20 cellular contexts compared by ENCODE assay signal in the genomic region with DNA sequence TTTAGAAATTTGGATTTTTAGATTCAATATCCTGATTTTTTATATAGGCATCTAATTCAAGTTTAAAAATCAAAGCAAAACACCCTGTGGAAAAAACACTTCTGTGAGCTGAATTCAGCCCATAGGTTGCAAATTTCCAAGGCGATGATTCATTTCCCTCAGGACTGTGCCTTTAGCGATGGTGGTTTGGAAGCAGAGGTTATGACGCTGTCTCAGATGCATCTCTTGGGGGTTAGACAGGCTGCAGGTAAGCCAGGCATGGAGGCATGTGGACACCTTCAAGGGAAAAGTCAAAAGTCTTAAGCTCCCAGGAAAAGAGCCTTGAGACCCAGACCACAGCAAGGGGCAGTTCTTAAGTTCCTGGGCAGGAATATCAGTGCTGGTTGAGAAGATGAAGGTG. TPM values are rescaled to one million over a fixed set of nuclear protein-coding genes. Genes with fewer than 3 reads are reported as not detected.
DNase-seq lines count a peak whose midpoint lies in the region; ATAC-seq and TF ChIP-seq lines count a peak whose summit lies in the region.
"Had no signal": no experiment of that assay in that cellular context is flagged by ENCODE, and none has a peak within 500 bp of the region (broad histone marks: within the 10 kb centered on the region; RNA-seq: fewer than 3 reads in every experiment).

No MANE protein-coding gene starts in this region.

- H3K9me3 Mint-ChIP-seq in MCF 10A (ENCODE audit: unreplicated experiment), result no peaks in the 10 kb centered on the region
- H3K9me3 Mint-ChIP-seq in stimulated activated naive B cell treated with anti-CD40 and anti-IgM and Interleukin-4, amounts not matched to agents 10 μg/mL and 1 μg/mL and 100 μg/mL, for 72 hours, result no peaks in the 10 kb centered on the region
- H3K9me3 Mint-ChIP-seq: CD8-positive, alpha-beta T cell; H9 had no signal

- no peak overlapping the region for H3K27ac ChIP-seq in mammary epithelial cell (ENCODE audit: insufficient read depth, low read depth, low read length)
- no peak overlapping the region for H3K27ac ChIP-seq in right atrium auricular region
- H3K27ac ChIP-seq: 22Rv1 had no signal

- no peaks in the 10 kb centered on the region for H3K4me1 Mint-ChIP-seq in MCF 10A (ENCODE audit: insufficient read depth, unreplicated experiment)
- H3K4me1 Mint-ChIP-seq in stimulated activated naive B cell treated with anti-CD40 and anti-IgM and Interleukin-4, amounts not matched to agents 10 μg/mL and 1 μg/mL and 100 μg/mL, for 72 hours, result peaks cover 16 to 22% of the 10 kb centered on the region in 2 donors

- H3K9me3 ChIP-seq in mammary epithelial cell (replicated peaks; ENCODE audit: insufficient read depth, low read length), result no peaks in the 10 kb centered on the region
- no peaks in the 10 kb centered on the region for H3K9me3 ChIP-seq in right atrium auricular region

- no peak overlapping the region for H3K27ac Mint-ChIP-seq in MCF 10A (ENCODE audit: low read depth, unreplicated experiment)
- no peak overlapping the region for H3K27ac Mint-ChIP-seq in stimulated activated naive B cell treated with anti-CD40 and anti-IgM and Interleukin-4, amounts not matched to agents 10 μg/mL and 1 μg/mL and 100 μg/mL, for 72 hours
- H3K27ac Mint-ChIP-seq: CD8-positive, alpha-beta T cell; H9; IgD-negative memory B cell had no signal

- WGBS in mammary epithelial cell (ENCODE audit: low coverage, missing lambda C conversion rate), result 62% methylated on average over 3 of the region's 3 CpGs

- dilution Hi-C loops in mammary epithelial cell (cut with HindIII; ENCODE audit: low sequenced_read_pairs), result no loop called here

- DNase-seq in mammary epithelial cell, result peak; percentile 48
- no peak for DNase-seq in MCF 10A (ENCODE audit: unreplicated experiment)
- peak; percentile 4 for DNase-seq in astrocyte of the spinal cord (ENCODE audit: low read depth, low spot score)
- peak; percentile 4 for DNase-seq in fibroblast of pulmonary artery (ENCODE audit: low read depth)
- peak; percentile 45 for DNase-seq in stromal cell of bone marrow (ENCODE audit: low read depth)
- DNase-seq in right atrium auricular region (ENCODE audit: low spot score), result no peak
- no peak for DNase-seq in activated CD4-positive, alpha-beta T cell treated with anti-CD3 and anti-CD28 coated beads, Interleukin-2, amount 50 U/mL, for 1 hour
- DNase-seq in stimulated activated naive B cell treated with anti-CD40 and anti-IgM and Interleukin-4, amounts not matched to agents 10 μg/mL and 1 μg/mL and 100 μg/mL, for 72 hours, result no peak
- DNase-seq: CD8-positive, alpha-beta T cell; DMS79 treated with DMSO at 0.1 percent for 48 hours; H9; Kasumi-1; NCI-H1417 treated with DMSO at 0.1 percent for 48 hours; NCI-H1930; OCI-M1; RPMI8226; SIG-M5 had no signal

- H3K4me3 ChIP-seq in mammary epithelial cell (replicated peaks in 1 of 3; ENCODE audit: insufficient read depth in 1 of 3, low read depth in 2 of 3, low read length in 3 of 3) (no peak overlapping the region), astrocyte of the spinal cord (ENCODE audit: low read depth, low read length) (no peak overlapping the region), fibroblast of pulmonary artery (replicated peaks; ENCODE audit: low read depth, low read length) (no peak overlapping the region), right atrium auricular region (no peak overlapping the region)

- H2AFZ ChIP-seq in mammary epithelial cell (ENCODE audit: low read depth, low read length), result no peak overlapping the region

- intact Hi-C loops in mammary epithelial cell (cut with micrococcal nuclease) (no loop called here), MCF 10A (cut with micrococcal nuclease) (no loop called here)

- in situ Hi-C loops in mammary epithelial cell (cut with MboI; ENCODE audit: low sequenced_read_pairs in 2 of 2), result no loop called here
- in situ Hi-C loops in astrocyte of the spinal cord (cut with HindIII; ENCODE audit: low sequenced_read_pairs), result no loop called here

- no peaks in the 10 kb centered on the region for H3K36me3 ChIP-seq in mammary epithelial cell (ENCODE audit: insufficient read depth, low read length)
- H3K36me3 ChIP-seq in right atrium auricular region, result no peaks in the 10 kb centered on the region

- H3K4me2 ChIP-seq in mammary epithelial cell (ENCODE audit: insufficient read depth, low read depth, low read length), result no peak overlapping the region

- CTCF ChIA-PET in mammary epithelial cell (lab: Charles Lee; ENCODE audit: low non-redundant PET) (interaction anchor here (0.6 kb wide), 1 partner anchor 172 kb away, joined by 3 read pairs; no protein-coding TSS in a partner anchor), MCF 10A (lab: Yijun Ruan, JAX) (no interaction called here)

- ATAC-seq in stimulated activated naive B cell treated with anti-CD40 and anti-IgM and Interleukin-4, amounts not matched to agents 10 μg/mL and 1 μg/mL and 100 μg/mL, for 72 hours (replicated peaks), result no peak
- ATAC-seq: CD8-positive, alpha-beta T cell had no signal

- H3K27me3 ChIP-seq in mammary epithelial cell (ENCODE audit: insufficient read depth, low read length) (no peaks in the 10 kb centered on the region), right atrium auricular region (no peaks in the 10 kb centered on the region)

- TF ChIP-seq CTCF in mammary epithelial cell (conservative IDR thresholded peaks at IDR 0.05 in 1 of 2, IDR thresholded peaks at IDR 0.05 in 1 of 2; ENCODE audit: extremely low read depth in 1 of 2, insufficient read depth in 1 of 2, low read depth in 1 of 2, low read length in 2 of 2) (no peak), MCF 10A (IDR thresholded peaks at IDR 0.05; ENCODE audit: unreplicated experiment) (no peak), astrocyte of the spinal cord (IDR thresholded peaks at IDR 0.05; ENCODE audit: low read depth, low read length) (no peak), fibroblast of pulmonary artery (IDR thresholded peaks at IDR 0.05; ENCODE audit: low read length, missing control alignments) (no peak), right atrium auricular region (IDR thresholded peaks at IDR 0.05) (no peak)

- H3K4me3 Mint-ChIP-seq in MCF 10A (ENCODE audit: unreplicated experiment), result no peak overlapping the region
- no peak overlapping the region for H3K4me3 Mint-ChIP-seq in stimulated activated naive B cell treated with anti-CD40 and anti-IgM and Interleukin-4, amounts not matched to agents 10 μg/mL and 1 μg/mL and 100 μg/mL, for 72 hours
- H3K4me3 Mint-ChIP-seq: CD8-positive, alpha-beta T cell; H9; IgD-negative memory B cell had no signal

- no peaks in the 10 kb centered on the region for H3K27me3 Mint-ChIP-seq in MCF 10A (ENCODE audit: insufficient read depth, unreplicated experiment)
- H3K27me3 Mint-ChIP-seq in stimulated activated naive B cell treated with anti-CD40 and anti-IgM and Interleukin-4, amounts not matched to agents 10 μg/mL and 1 μg/mL and 100 μg/mL, for 72 hours, result peaks cover 18 to 19% of the 10 kb centered on the region in 2 donors

- H4K20me1 ChIP-seq in mammary epithelial cell (ENCODE audit: insufficient read depth, low read length), result no peaks in the 10 kb centered on the region

- BruUV-seq in mammary epithelial cell (replicated peaks; lab: Mats Ljungman, UMichigan) (no TSS peak), MCF 10A (replicated peaks; lab: Mats Ljungman, UMichigan) (no TSS peak)

- POLR2A ChIA-PET in MCF 10A (lab: Yijun Ruan, JAX), result no interaction called here

- H3K4me1 ChIP-seq in mammary epithelial cell (ENCODE audit: insufficient read depth, low read length) (peaks cover 5% of the 10 kb centered on the region), right atrium auricular region (no peaks in the 10 kb centered on the region)

- H3K36me3 Mint-ChIP-seq in MCF 10A (ENCODE audit: insufficient read depth, unreplicated experiment), result no peaks in the 10 kb centered on the region
- no peaks in the 10 kb centered on the region for H3K36me3 Mint-ChIP-seq in stimulated activated naive B cell treated with anti-CD40 and anti-IgM and Interleukin-4, amounts not matched to agents 10 μg/mL and 1 μg/mL and 100 μg/mL, for 72 hours
- H3K36me3 Mint-ChIP-seq: CD8-positive, alpha-beta T cell; IgD-negative memory B cell had no signal

- no peak overlapping the region for H3K9ac ChIP-seq in mammary epithelial cell (ENCODE audit: insufficient read depth, low read length)

- H3K79me2 ChIP-seq in mammary epithelial cell (ENCODE audit: insufficient read depth, low read length), result no peaks in the 10 kb centered on the region

RNA-seq across cellular contexts. Expression of gene FRA10AC1, which starts 9.5 kb away (rescaled TPM):
- 10 to 100 TPM; 10.8 to 15.9 TPM for total RNA-seq in mammary epithelial cell
- polyA plus RNA-seq in mammary epithelial cell, result 1.9 TPM
- polyA minus RNA-seq in mammary epithelial cell, result 0.83 TPM
- 19.3 and 25.1 TPM in 2 replicates for total RNA-seq in MCF 10A (2022)
- total RNA-seq in right atrium auricular region, result 1 to 10 TPM; 8.0 to 9.2 TPM

RNA-seq across cellular contexts. Expression of gene LGI1, which starts 45.8 kb away (rescaled TPM):
- total RNA-seq in mammary epithelial cell (not detected), MCF 10A (2022) (not detected in 2 replicates), right atrium auricular region (under 1 TPM in 1 of 2 donors, not detected in 1; 0.44 TPM)
- polyA plus RNA-seq in mammary epithelial cell, result not detected
- polyA minus RNA-seq in mammary epithelial cell, result not detected
- total RNA-seq: CD8-positive, alpha-beta T cell had no signal
- polyA plus RNA-seq: BJ, IgD-negative memory B cell had no signal

Comparison
In these comparisons a context has a peak if more than half of its experiments do, and no peak if none do; other contexts are left out.
1. DNase-seq: peak in mammary epithelial cell (single experiment), astrocyte of the spinal cord (single experiment), fibroblast of pulmonary artery (single experiment) and stromal cell of bone marrow (single experiment); none in MCF 10A (single experiment), right atrium auricular region (single experiment), activated CD4-positive, alpha-beta T cell treated with anti-CD3 and anti-CD28 coated beads, Interleukin-2, amount 50 U/mL, for 1 hour (single experiment) and stimulated activated naive B cell treated with anti-CD40 and anti-IgM and Interleukin-4, amounts not matched to agents 10 μg/mL and 1 μg/mL and 100 μg/mL, for 72 hours (single experiment).